ENCODE assay signal across 10 cellular contexts in the genomic region with DNA sequence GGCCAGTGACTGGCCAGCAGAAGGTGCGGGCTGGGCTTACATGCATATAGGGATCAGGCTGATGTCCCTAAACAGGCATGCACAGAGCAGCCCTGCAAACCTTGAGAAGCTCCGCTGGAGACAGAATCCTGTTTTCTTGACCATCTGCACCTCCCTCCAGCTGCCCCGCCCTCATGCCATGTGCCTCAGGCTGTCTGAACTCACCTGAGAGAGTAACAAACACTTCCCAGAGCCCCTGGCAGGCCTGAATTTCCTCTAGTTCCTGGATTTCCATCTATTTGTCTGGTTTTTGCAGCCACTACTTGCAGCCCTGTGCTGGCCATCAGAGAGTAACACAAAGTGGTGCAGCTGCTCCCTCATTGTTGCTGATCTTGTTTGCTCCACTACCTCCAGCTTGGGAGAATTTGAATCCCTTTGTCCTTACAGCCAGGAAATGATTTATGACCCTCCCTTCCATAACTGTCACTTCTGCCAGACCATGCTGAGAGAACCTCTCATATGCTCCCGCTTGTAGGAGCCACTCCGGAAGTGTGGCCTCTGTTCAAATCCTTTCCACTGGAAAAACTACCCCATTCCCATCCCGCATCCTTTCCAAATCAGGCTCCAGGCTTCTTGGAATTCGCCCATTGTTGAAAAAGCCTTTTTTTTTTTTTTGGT.
DNase-seq lines count a peak whose midpoint lies in the region; ATAC-seq and TF ChIP-seq lines count a peak whose summit lies in the region.
"Had no signal": no experiment of that assay in that cellular context is flagged by ENCODE, and none has a peak within 500 bp of the region (broad histone marks: within the 10 kb centered on the region; RNA-seq: fewer than 3 reads in every experiment).

No MANE protein-coding gene starts in this region.

- no peak overlapping the region for H3K18ac ChIP-seq in trophoblast cell (ENCODE audit: low read length)

- H3K27ac ChIP-seq in trophoblast cell (ENCODE audit: low read depth, low read length), result peak overlapping the region; percentile 77
- H3K27ac ChIP-seq: Peyer's patch had no signal

- H2AFZ ChIP-seq in trophoblast cell (ENCODE audit: insufficient read depth, low read length, poor library complexity), result no peak overlapping the region

- no peak overlapping the region for H2AK5ac ChIP-seq in trophoblast cell (ENCODE audit: low read length)

- H2BK5ac ChIP-seq in trophoblast cell (ENCODE audit: low read depth, low read length, poor library complexity), result peak overlapping the region; percentile 0

- H3K4me1 ChIP-seq in trophoblast cell (ENCODE audit: control insufficient read depth in 1 of 2, insufficient read depth in 2 of 2, low read length in 2 of 2), result peaks cover 20 to 28% of the 10 kb centered on the region in 2 experiments

- H3K36me3 ChIP-seq in trophoblast cell (ENCODE audit: control insufficient read depth in 1 of 2, insufficient read depth in 2 of 2, low read length in 2 of 2), result no peaks in the 10 kb centered on the region
- H3K36me3 ChIP-seq: Peyer's patch had no signal

- DNase-seq in NCI-H1105 (lab: John Stamatoyannopoulos, UW), result peak; percentile 59
- peak; percentile 65 for DNase-seq in NCI-H345 (lab: John Stamatoyannopoulos, UW)
- peak; percentile 72 for DNase-seq in cerebellar cortex (ENCODE audit: low spot score)
- DNase-seq in trophoblast cell, result peak; percentile 86
- no peak for DNase-seq in mesenteric fat pad (ENCODE audit: low spot score)
- no peak for DNase-seq in erythroblast (lab: John Stamatoyannopoulos, UW)
- DNase-seq: CD4-positive, CD25-positive, alpha-beta regulatory T cell; MM.1S; Peyer's patch had no signal

- H4K91ac ChIP-seq in trophoblast cell (ENCODE audit: low read depth, low read length), result peak overlapping the region; percentile 4

- no peak overlapping the region for H2BK120ac ChIP-seq in trophoblast cell (ENCODE audit: insufficient read depth, low read length, poor library complexity)

- no peak for ATAC-seq in HG02970 (IDR thresholded peaks at IDR 0.05; ENCODE audit: low FRiP score, unreplicated experiment)

- H3K4ac ChIP-seq in trophoblast cell (ENCODE audit: low read depth, low read length), result no peak overlapping the region

- H3K27me3 ChIP-seq in trophoblast cell (ENCODE audit: insufficient read depth, low read length), result no peaks in the 10 kb centered on the region
- H3K27me3 ChIP-seq: Peyer's patch had no signal

- H3K79me1 ChIP-seq in trophoblast cell (ENCODE audit: low read length), result peaks cover 20% of the 10 kb centered on the region

- H2BK12ac ChIP-seq in trophoblast cell (ENCODE audit: low read length), result no peak overlapping the region

- H4K8ac ChIP-seq in trophoblast cell (ENCODE audit: low read depth, low read length), result no peak overlapping the region

- no peak overlapping the region for H3K4me3 ChIP-seq in trophoblast cell (ENCODE audit: low read depth, low read length)
- H3K4me3 ChIP-seq: Peyer's patch had no signal

- TF ChIP-seq POLR2A in erythroblast (IDR thresholded peaks at IDR 0.05; ENCODE audit: low read length), result no peak

- no peak overlapping the region for H3K9ac ChIP-seq in trophoblast cell (ENCODE audit: low read length)

- no peak overlapping the region for H3K14ac ChIP-seq in trophoblast cell (ENCODE audit: low read length)

- no peak overlapping the region for H3K23ac ChIP-seq in trophoblast cell (ENCODE audit: low read length)

- H3K79me2 ChIP-seq in trophoblast cell (ENCODE audit: control insufficient read depth, insufficient read depth, low read length, poor library complexity), result no peaks in the 10 kb centered on the region

- no peaks in the 10 kb centered on the region for H3K9me3 ChIP-seq in trophoblast cell (ENCODE audit: insufficient read depth, low read depth, low read length)
- H3K9me3 ChIP-seq: Peyer's patch had no signal

- no CpG with 5 or more reads among the region's 7 CpGs for WGBS in trophoblast cell (ENCODE audit: extremely low coverage, insufficient coverage, insufficient read length)

- no peak overlapping the region for H3K4me2 ChIP-seq in trophoblast cell (ENCODE audit: low read length)

- no peak overlapping the region for H4K12ac ChIP-seq in trophoblast cell (ENCODE audit: low read depth, low read length)

Comparison
In these comparisons a context has a peak if more than half of its experiments do, and no peak if none do; other contexts are left out.
1. DNase-seq: peak in NCI-H1105 (single experiment), NCI-H345 (single experiment), cerebellar cortex (single experiment) and trophoblast cell (2 of 2); none in mesenteric fat pad (single experiment) and erythroblast (0 of 2).